Comparison of ENCODE assay signal across 9 cellular contexts in genomic region chr4:74038161-74039064, GRCh38. TPM values are rescaled to one million over a fixed set of nuclear protein-coding genes. Genes with fewer than 3 reads are reported as not detected.
A peak's percentile ranks its signal among the peaks of the same experiment; 100 is the strongest.
DNase-seq lines count a peak whose midpoint lies in the region; ATAC-seq and TF ChIP-seq lines count a peak whose summit lies in the region.
"Had no signal": no experiment of that assay in that cellular context is flagged by ENCODE, and none has a peak within 500 bp of the region (broad histone marks: within the 10 kb centered on the region; RNA-seq: fewer than 3 reads in every experiment).

Gene CXCL3 (minus strand): TSS chr4:74038689. CDS start chr4:74038611, 78 bp downstream.

- no peak within 1 kb of the TSS for H3K27ac ChIP-seq in ectodermal cell (ENCODE audit: insufficient read depth, low read depth, low read length, poor library complexity, severe bottlenecking)
- peak within 1 kb of the TSS; percentile 75 to 76 for H3K27ac ChIP-seq in left lung

- H3K27me3 ChIP-seq in BE2C (peaks cover 49% of the 10 kb centered on the region), ectodermal cell (ENCODE audit: control insufficient read depth, insufficient read depth, low read length, poor library complexity, severe bottlenecking) (peaks cover 14% of the 10 kb centered on the region), left lung (no peaks in the 10 kb centered on the region)

- ATAC-seq in GM18511 (IDR thresholded peaks at IDR 0.05; ENCODE audit: unreplicated experiment), result peak; percentile 58
- peak; percentile 65 for ATAC-seq in HG03159 (IDR thresholded peaks at IDR 0.05; ENCODE audit: unreplicated experiment)
- peak; percentile 31 to 76 (median 42) for ATAC-seq in T-cell (replicated peaks in 1 of 4)
- peak; percentile 95 for ATAC-seq in left lung
- peak; percentile 73 for ATAC-seq in stimulated activated naive B cell treated with anti-CD40 and anti-IgM and Interleukin-4, amounts not matched to agents 10 μg/mL and 1 μg/mL and 100 μg/mL, for 72 hours (replicated peaks)

- TF ChIP-seq CTCF in BE2C (IDR thresholded peaks at IDR 0.05; ENCODE audit: low read depth, low read length) (no peak), left lung (IDR thresholded peaks at IDR 0.05) (peak; percentile 37 to 39)

- H3K4me1 ChIP-seq in BE2C (no peaks in the 10 kb centered on the region), ectodermal cell (ENCODE audit: control insufficient read depth, insufficient read depth, low read length) (peaks cover 12% of the 10 kb centered on the region), left lung (peaks cover 0 to 19% of the 10 kb centered on the region in 2 donors)

- DNase-seq in BE2C (peak; percentile 34), T-cell (peak in 4 of 34 experiments; percentile 2 to 16 (median 9)), left lung (peak; percentile 91 to 94), DMS79 (lab: John Stamatoyannopoulos, UW) (no peak)
- DNase-seq in stimulated activated naive B cell treated with anti-CD40 and anti-IgM and Interleukin-4, amounts not matched to agents 10 μg/mL and 1 μg/mL and 100 μg/mL, for 72 hours, result no peak

- no peaks in the 10 kb centered on the region for H3K36me3 Mint-ChIP-seq in T-cell
- no peaks in the 10 kb centered on the region for H3K36me3 Mint-ChIP-seq in stimulated activated naive B cell treated with anti-CD40 and anti-IgM and Interleukin-4, amounts not matched to agents 10 μg/mL and 1 μg/mL and 100 μg/mL, for 72 hours

- WGBS in ectodermal cell, 2 experiments, result 1% methylated on average over 60 to 67 of the region's 71 CpGs

- CTCF ChIA-PET in T-cell (lab: Charles Lee), result interaction anchor here in 1 of 2 donors (0.9 kb wide), 1 partner anchor 22 kb away, joined by 3 read pairs; no protein-coding TSS in a partner anchor

- H3K4me3 Mint-ChIP-seq in T-cell, result peak within 1 kb of the TSS; percentile 60 to 87 (median 72)
- peak within 1 kb of the TSS; percentile 81 to 88 for H3K4me3 Mint-ChIP-seq in stimulated activated naive B cell treated with anti-CD40 and anti-IgM and Interleukin-4, amounts not matched to agents 10 μg/mL and 1 μg/mL and 100 μg/mL, for 72 hours

- intact Hi-C loops in left lung (cut with DNase I), result no loop called here

- H3K9me3 ChIP-seq in BE2C (no peaks in the 10 kb centered on the region), ectodermal cell (ENCODE audit: control insufficient read depth, low read length) (no peaks in the 10 kb centered on the region), left lung (no peaks in the 10 kb centered on the region)

- H3K9me3 Mint-ChIP-seq in T-cell, result no peaks in the 10 kb centered on the region
- no peaks in the 10 kb centered on the region for H3K9me3 Mint-ChIP-seq in stimulated activated naive B cell treated with anti-CD40 and anti-IgM and Interleukin-4, amounts not matched to agents 10 μg/mL and 1 μg/mL and 100 μg/mL, for 72 hours

- no peak within 1 kb of the TSS for H3K27ac Mint-ChIP-seq in T-cell
- H3K27ac Mint-ChIP-seq in stimulated activated naive B cell treated with anti-CD40 and anti-IgM and Interleukin-4, amounts not matched to agents 10 μg/mL and 1 μg/mL and 100 μg/mL, for 72 hours, result no peak within 1 kb of the TSS

- H3K4me1 Mint-ChIP-seq in T-cell, result peaks cover 7 to 11% (median 10%) of the 10 kb centered on the region in 3 donors
- H3K4me1 Mint-ChIP-seq in stimulated activated naive B cell treated with anti-CD40 and anti-IgM and Interleukin-4, amounts not matched to agents 10 μg/mL and 1 μg/mL and 100 μg/mL, for 72 hours, result peaks cover 7 to 27% of the 10 kb centered on the region in 2 donors

- peaks cover 44 to 47% of the 10 kb centered on the region in 2 donors for H3K27me3 Mint-ChIP-seq in T-cell
- H3K27me3 Mint-ChIP-seq in stimulated activated naive B cell treated with anti-CD40 and anti-IgM and Interleukin-4, amounts not matched to agents 10 μg/mL and 1 μg/mL and 100 μg/mL, for 72 hours, result peaks cover 51 to 57% of the 10 kb centered on the region in 2 donors

- H3K36me3 ChIP-seq in BE2C, result no peaks in the 10 kb centered on the region
- H3K36me3 ChIP-seq in ectodermal cell (ENCODE audit: control insufficient read depth, insufficient read depth, low read length), result no peaks in the 10 kb centered on the region
- no peaks in the 10 kb centered on the region for H3K36me3 ChIP-seq in left lung

- POLR2A ChIA-PET in T-cell (lab: Charles Lee), result no interaction called here

- H3K4me3 ChIP-seq in BE2C (ENCODE audit: low read depth, low read length) (peak within 1 kb of the TSS; percentile 37), ectodermal cell (ENCODE audit: insufficient read depth, low read depth, low read length) (peak within 1 kb of the TSS; percentile 39), left lung (peak within 1 kb of the TSS; percentile 50 to 65)

RNA-seq across cellular contexts. Expression of gene CXCL3, which starts in this region (rescaled TPM):
- polyA plus RNA-seq in BE2C (2012; ENCODE audit: insufficient read depth, insufficient read length, low read depth), result not detected
- total RNA-seq in T-cell, result under 1 TPM in 2 of 5 donors, not detected in 3; 0.32 to 0.35 TPM
- polyA plus RNA-seq in ectodermal cell (2013, experiment 1 of 4), result 1.3 TPM
- polyA plus RNA-seq in ectodermal cell (2013, experiment 2 of 4), result 0.75 TPM
- polyA plus RNA-seq in ectodermal cell (2013, experiment 3 of 4), result 0.80 TPM
- polyA plus RNA-seq in ectodermal cell (2013, experiment 4 of 4), result 1.3 TPM
- total RNA-seq in left lung, result 10 to 100 TPM; 12.4 to 15.2 TPM
- total RNA-seq: temporal lobe had no signal

Comparison
In these comparisons a context has a peak if more than half of its experiments do, and no peak if none do; other contexts are left out.
1. RNA of gene CXCL3 (total RNA-seq): 12.4 to 15.2 TPM in left lung; 0.32 to 0.35 TPM in T-cell; every median in the first group is over 4 times any median in the second.
2. Peak in ATAC-seq in T-cell; RNA of the gene not detected or under 1 TPM.
3. DNase-seq: peak in BE2C (single experiment) and left lung (2 of 2); none in stimulated activated naive B cell treated with anti-CD40 and anti-IgM and Interleukin-4, amounts not matched to agents 10 μg/mL and 1 μg/mL and 100 μg/mL, for 72 hours (single experiment) and DMS79 (single experiment).
4. ATAC-seq: peak in every context shown above with its lines; median percentile 95 in left lung; 73 in stimulated activated naive B cell treated with anti-CD40 and anti-IgM and Interleukin-4, amounts not matched to agents 10 μg/mL and 1 μg/mL and 100 μg/mL, for 72 hours; 65 in HG03159; 58 in GM18511; 42 in T-cell.
5. Peak in every context shown above with its lines, with median percentiles within 50 percentile points of each other: H3K4me3 ChIP-seq.